ENCODE assay signal across 16 cellular contexts in genomic region chr21:42626171-42626570, GRCh38. TPM values are rescaled to one million over a fixed set of nuclear protein-coding genes. Genes with fewer than 3 reads are reported as not detected.
A peak's percentile ranks its signal among the peaks of the same experiment; 100 is the strongest.
DNase-seq lines count a peak whose midpoint lies in the region; ATAC-seq, FAIRE-seq and TF ChIP-seq lines count a peak whose summit lies in the region.
"Had no signal": no experiment of that assay in that cellular context is flagged by ENCODE, and none has a peak within 500 bp of the region (broad histone marks: within the 10 kb centered on the region; RNA-seq: fewer than 3 reads in every experiment).

No MANE protein-coding gene starts in this region.

- no peak for TF ChIP-seq POLR2A in spleen (IDR thresholded peaks at IDR 0.05)

- WGBS in spleen, 5 donors = 89 to 96% (median 92%) methylated on average over 14 of the region's 14 CpGs

- no peak for FAIRE-seq in frontal cortex (lab: Jason Lieb, UNC)
- FAIRE-seq: A204.1, D721Med, GM12892 had no signal

- H3K4me3 ChIP-seq in BLaER1 (no peak overlapping the region), RWPE2 (ENCODE audit: severe bottlenecking) (no peak overlapping the region), spleen (no peak overlapping the region)
- H3K4me3 ChIP-seq: GM23338 had no signal

- H3K27me3 ChIP-seq in BLaER1 = peaks cover 6% of the 10 kb centered on the region; the same call in 1 of the 2 replicates
- no peaks in the 10 kb centered on the region for H3K27me3 ChIP-seq in RWPE2 (ENCODE audit: insufficient read depth, poor library complexity, severe bottlenecking)
- peaks cover 0 to 60% (median 0%) of the 10 kb centered on the region in 7 donors for H3K27me3 ChIP-seq in spleen (replicated peaks in 1 of 7)

- H4K20me1 ChIP-seq in BLaER1 = no peaks in the 10 kb centered on the region

- H3K27ac ChIP-seq in BLaER1 = no peak overlapping the region
- H3K27ac ChIP-seq in RWPE2 (ENCODE audit: poor library complexity, severe bottlenecking) = no peak overlapping the region
- H3K27ac ChIP-seq in spleen = no peak overlapping the region
- H3K27ac ChIP-seq: HL-60 had no signal

- intact Hi-C loops in spleen (cut with DNase I; ENCODE audit: low total_unique reads) = no loop called here

- no peaks in the 10 kb centered on the region for H3K9me3 ChIP-seq in BLaER1
- no peaks in the 10 kb centered on the region for H3K9me3 ChIP-seq in RWPE2 (ENCODE audit: severe bottlenecking)
- H3K9me3 ChIP-seq in spleen = no peaks in the 10 kb centered on the region

- H3K4me1 ChIP-seq in BLaER1 (peaks cover 31% of the 10 kb centered on the region), RWPE2 (ENCODE audit: insufficient read depth, poor library complexity, severe bottlenecking) (no peaks in the 10 kb centered on the region), spleen (no peaks in the 10 kb centered on the region)

- TF ChIP-seq CTCF in RWPE2 (IDR thresholded peaks at IDR 0.05; ENCODE audit: poor library complexity, severe bottlenecking) (no peak), spleen (IDR thresholded peaks at IDR 0.05 in 8 of 11, conservative IDR thresholded peaks at IDR 0.05 in 3 of 11) (no peak)

- DNase-seq in RWPE2 (ENCODE audit: low spot score) (peak; percentile 12), mesenteric fat pad (ENCODE audit: low spot score) (peak; percentile 30), spleen (peak; percentile 44), putamen (ENCODE audit: low spot score) (no peak), NCI-H1048 (lab: John Stamatoyannopoulos, UW) (no peak), frontal cortex (ENCODE audit: low spot score in 2 of 2) (no peak)
- DNase-seq: CD8-positive, alpha-beta T cell; COR-L47; DND-41; GDM1 had no signal

- H3K9ac ChIP-seq in BLaER1 = no peak overlapping the region

- ATAC-seq in RWPE2 (ENCODE audit: low read depth) = no peak
- ATAC-seq: CD8-positive, alpha-beta T cell; GM23338 had no signal

- peak overlapping the region; percentile 86 for H3K4me2 ChIP-seq in BLaER1
- H3K4me2 ChIP-seq: GM23338 had no signal

- H3K36me3 ChIP-seq in BLaER1 (no peaks in the 10 kb centered on the region), RWPE2 (ENCODE audit: low read depth) (no peaks in the 10 kb centered on the region), spleen (no peaks in the 10 kb centered on the region)

RNA-seq across cellular contexts. Expression of gene PDE9A, which starts 27.2 kb away (rescaled TPM):
- total RNA-seq in mesenteric fat pad (7.9 TPM), spleen (10 to 100 TPM; 15.1 to 45.5 (median 24.9) TPM), frontal cortex (13.0 TPM)
- 10 to 100 TPM in 2 of 3 donors, 1 to 10 TPM in 1; 7.9 to 33.5 (median 18.2) TPM for polyA plus RNA-seq in spleen

Comparison
In these comparisons a context has a peak if more than half of its experiments do, and no peak if none do; other contexts are left out.
1. DNase-seq: peak in RWPE2 (single experiment), mesenteric fat pad (single experiment) and spleen (single experiment); none in putamen (single experiment), NCI-H1048 (single experiment) and frontal cortex (0 of 2).